ENCODE assay signal across 1 cellular context in genomic region chr7:42222891-42223290, GRCh38.
A peak's percentile ranks its signal among the peaks of the same experiment; 100 is the strongest.
TF ChIP-seq lines count a peak whose summit lies in the region.

No MANE protein-coding gene starts in this region.

TF ChIP-seq in H1, 55 proteins besides CTCF, POLR2A, EP300 and RAD21 (continued from another document):
- TF ChIP-seq CHD7 (IDR thresholded peaks at IDR 0.05; ENCODE audit: insufficient replicate concordance, low read length) = no peak
- no peak for TF ChIP-seq ASH2L (IDR thresholded peaks at IDR 0.05; ENCODE audit: low read length)
- TF ChIP-seq TEAD4 (IDR thresholded peaks at IDR 0.05; ENCODE audit: low read depth, low read length) = peak; percentile 75
- peak; percentile 70 for TF ChIP-seq NANOG (IDR thresholded peaks at IDR 0.05; ENCODE audit: insufficient read depth, low read depth, low read length, poor library complexity, severe bottlenecking)
- 0 out of 2 replicates have a peak, but pooled peaks have one; percentile 38 for TF ChIP-seq TAF1 (IDR thresholded peaks at IDR 0.05; ENCODE audit: low read depth, low read length)
- 0 out of 2 replicates have a peak, but pooled peaks have one; percentile 50 for TF ChIP-seq YY1 (IDR thresholded peaks at IDR 0.05; ENCODE audit: low read depth, low read length)
